ENCODE assay signal across 1 cellular context in genomic region chr21:45541221-45542039, GRCh38.
A peak's percentile ranks its signal among the peaks of the same experiment; 100 is the strongest.
TF ChIP-seq lines count a peak whose summit lies in the region.

No MANE protein-coding gene starts in this region.

TF ChIP-seq in GM12878, 131 proteins besides CTCF, POLR2A, EP300 and RAD21 (continued from another document and continues in another):
- no peak for TF ChIP-seq ZBTB40 (IDR thresholded peaks at IDR 0.05; ENCODE audit: borderline replicate concordance)
- TF ChIP-seq DPF2 (IDR thresholded peaks at IDR 0.05), result 0 out of 2 replicates have a peak, but pooled peaks have one; percentile 33
- TF ChIP-seq CHD2 (IDR thresholded peaks at IDR 0.05; ENCODE audit: borderline replicate concordance, low read depth, low read length), result no peak
- TF ChIP-seq CREB1 (IDR thresholded peaks at IDR 0.05; ENCODE audit: low read depth), result peak; percentile 95
- no peak; the same call in 1 of the 2 replicates for TF ChIP-seq RUNX3 (IDR thresholded peaks at IDR 0.05; ENCODE audit: low read length)
- no peak for TF ChIP-seq ZBTB4 (CRISPR knock-in tag; IDR thresholded peaks at IDR 0.05)
- no peak for TF ChIP-seq ZNF274 (IDR thresholded peaks at IDR 0.05; ENCODE audit: insufficient read depth, insufficient read length)
- TF ChIP-seq MYC (IDR thresholded peaks at IDR 0.05; ENCODE audit: insufficient read depth, insufficient read length, insufficient replicate concordance, low read length, severe bottlenecking), result peak; percentile 88
- no peak for TF ChIP-seq PBX3 (IDR thresholded peaks at IDR 0.05; ENCODE audit: insufficient replicate concordance, low read depth, low read length)
- TF ChIP-seq SIN3A (IDR thresholded peaks at IDR 0.05; ENCODE audit: low read depth, low read length), result peak; percentile 77; the same call in 1 of the 2 replicates
- TF ChIP-seq NFIC (IDR thresholded peaks at IDR 0.05; ENCODE audit: low read depth, low read length), result no peak
- no peak for TF ChIP-seq SUPT20H (IDR thresholded peaks at IDR 0.05; ENCODE audit: borderline replicate concordance, control insufficient read depth, low read depth, low read length)
- no peak for TF ChIP-seq CBFB (IDR thresholded peaks at IDR 0.05; ENCODE audit: low read depth)
- no peak for TF ChIP-seq TCF12 (IDR thresholded peaks at IDR 0.05; ENCODE audit: low read depth, low read length)
- TF ChIP-seq POU2F2 (IDR thresholded peaks at IDR 0.05; ENCODE audit: borderline replicate concordance, low read depth, low read length), result no peak
- TF ChIP-seq USF1 (IDR thresholded peaks at IDR 0.05; ENCODE audit: borderline replicate concordance, extremely low read length, insufficient read depth, low read depth, low read length), result peak; percentile 63
- TF ChIP-seq ATF3 (IDR thresholded peaks at IDR 0.05; ENCODE audit: borderline replicate concordance, extremely low read depth, low read depth, low read length), result 0 out of 2 replicates have a peak, but pooled peaks have one; percentile 5
- TF ChIP-seq TCF3 (IDR thresholded peaks at IDR 0.05; ENCODE audit: borderline replicate concordance, insufficient read depth, low read depth, low read length), result no peak
- TF ChIP-seq BRCA1 (IDR thresholded peaks at IDR 0.05; ENCODE audit: low read depth, low read length), result no peak
- no peak for TF ChIP-seq RBBP5 (conservative IDR thresholded peaks at IDR 0.05)
- TF ChIP-seq ZNF384 (IDR thresholded peaks at IDR 0.05; ENCODE audit: borderline replicate concordance, low read depth, low read length), result no peak
- peak; percentile 71; the same call in 1 of the 2 replicates for TF ChIP-seq LARP7 (IDR thresholded peaks at IDR 0.05)
- no peak for TF ChIP-seq HDAC2 (IDR thresholded peaks at IDR 0.05)
- no peak for TF ChIP-seq RFX5 (IDR thresholded peaks at IDR 0.05; ENCODE audit: low read depth, low read length)
- peak; percentile 43; the same call in 1 of the 2 replicates for TF ChIP-seq HCFC1 (IDR thresholded peaks at IDR 0.05; ENCODE audit: low read length)
- TF ChIP-seq BHLHE40 (IDR thresholded peaks at IDR 0.05; ENCODE audit: borderline replicate concordance in 1 of 2, low read depth in 2 of 2, low read length in 1 of 2), result peak; percentile 93 to 97
- TF ChIP-seq WRNIP1 (IDR thresholded peaks at IDR 0.05; ENCODE audit: borderline replicate concordance, low read depth, low read length), result no peak
- TF ChIP-seq BMI1 (IDR thresholded peaks at IDR 0.05; ENCODE audit: borderline replicate concordance), result no peak
- TF ChIP-seq SMC3 (IDR thresholded peaks at IDR 0.05; ENCODE audit: borderline replicate concordance, low read length), result no peak
- peak; percentile 96 for TF ChIP-seq CREM (IDR thresholded peaks at IDR 0.05; ENCODE audit: low read depth)
- no peak for TF ChIP-seq NRF1 (conservative IDR thresholded peaks at IDR 0.05; ENCODE audit: low read depth, low read length)
- TF ChIP-seq MAX (IDR thresholded peaks at IDR 0.05; ENCODE audit: low read depth, low read length), result peak; percentile 97
- 0 out of 2 replicates have a peak, but pooled peaks have one; percentile 29 for TF ChIP-seq RELB (IDR thresholded peaks at IDR 0.05; ENCODE audit: low read depth)
- no peak for TF ChIP-seq TBL1XR1 (IDR thresholded peaks at IDR 0.05; ENCODE audit: low read depth, low read length)
- peak; percentile 39; the same call in 1 of the 2 replicates for TF ChIP-seq TAF1 (IDR thresholded peaks at IDR 0.05; ENCODE audit: borderline replicate concordance, low read depth, low read length)
- no peak for TF ChIP-seq E4F1 (IDR thresholded peaks at IDR 0.05; ENCODE audit: borderline replicate concordance, partially characterized antibody)
- no peak for TF ChIP-seq YBX1 (IDR thresholded peaks at IDR 0.05)
- TF ChIP-seq BACH1 (IDR thresholded peaks at IDR 0.05; ENCODE audit: borderline replicate concordance), result peak; percentile 74
- TF ChIP-seq IRF3 (IDR thresholded peaks at IDR 0.05), result no peak
- peak; percentile 90 for TF ChIP-seq NKRF (conservative IDR thresholded peaks at IDR 0.05)
- TF ChIP-seq NFYA (IDR thresholded peaks at IDR 0.05; ENCODE audit: borderline replicate concordance, low read depth, low read length), result no peak
- no peak for TF ChIP-seq STAT1 (conservative IDR thresholded peaks at IDR 0.05)
- no peak for TF ChIP-seq ZNF24 (IDR thresholded peaks at IDR 0.05)
- peak; percentile 34 to 63; a peak in 3 of 4 replicates for TF ChIP-seq IKZF2 (IDR thresholded peaks at IDR 0.05)
- 0 out of 2 replicates have a peak, but pooled peaks have one; percentile 11 for TF ChIP-seq YY1 (IDR thresholded peaks at IDR 0.05; ENCODE audit: low read depth, low read length)
- no peak for TF ChIP-seq CEBPB (IDR thresholded peaks at IDR 0.05; ENCODE audit: borderline replicate concordance in 1 of 2, low read depth in 2 of 2, low read length in 2 of 2)
- peak; percentile 69 for TF ChIP-seq GATAD2B (conservative IDR thresholded peaks at IDR 0.05; ENCODE audit: low read depth)
- TF ChIP-seq RB1 (IDR thresholded peaks at IDR 0.05; ENCODE audit: borderline replicate concordance), result peak; percentile 61; the same call in 1 of the 2 replicates
- TF ChIP-seq SP1 (IDR thresholded peaks at IDR 0.05; ENCODE audit: low read depth, low read length), result peak; percentile 57
